In the genomic region with DNA sequence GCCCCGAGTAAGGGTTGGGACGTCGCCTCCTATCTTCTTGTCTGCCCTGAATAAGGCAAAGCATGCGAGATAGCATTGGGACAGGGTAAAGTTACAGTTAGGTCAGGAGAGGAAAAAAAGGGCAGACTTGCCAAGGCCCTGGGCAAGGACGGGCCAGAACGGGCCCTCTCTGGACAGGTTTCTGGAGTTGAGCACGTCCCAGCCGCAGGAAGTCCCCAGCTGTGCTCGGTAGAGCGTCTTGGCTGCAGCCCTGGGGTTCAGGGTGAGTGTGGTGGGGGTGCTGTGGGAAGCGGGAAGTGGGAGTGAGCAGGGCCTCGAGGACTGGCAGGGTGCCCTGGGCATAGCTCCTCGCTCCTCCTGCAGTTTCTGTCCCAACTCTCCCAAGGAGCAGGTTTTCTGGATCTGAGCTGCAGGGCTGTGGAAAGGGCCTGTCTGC, we compare ENCODE assay signal across 1 cellular context.
TF ChIP-seq lines count a peak whose summit lies in the region.

No MANE protein-coding gene starts in this region.

TF ChIP-seq in HepG2, 621 proteins besides CTCF, POLR2A, EP300 and RAD21:
- TF ChIP-seq, protein P1, sequence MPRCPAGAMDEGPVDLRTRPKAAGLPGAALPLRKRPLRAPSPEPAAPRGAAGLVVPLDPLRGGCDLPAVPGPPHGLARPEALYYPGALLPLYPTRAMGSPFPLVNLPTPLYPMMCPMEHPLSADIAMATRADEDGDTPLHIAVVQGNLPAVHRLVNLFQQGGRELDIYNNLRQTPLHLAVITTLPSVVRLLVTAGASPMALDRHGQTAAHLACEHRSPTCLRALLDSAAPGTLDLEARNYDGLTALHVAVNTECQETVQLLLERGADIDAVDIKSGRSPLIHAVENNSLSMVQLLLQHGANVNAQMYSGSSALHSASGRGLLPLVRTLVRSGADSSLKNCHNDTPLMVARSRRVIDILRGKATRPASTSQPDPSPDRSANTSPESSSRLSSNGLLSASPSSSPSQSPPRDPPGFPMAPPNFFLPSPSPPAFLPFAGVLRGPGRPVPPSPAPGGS (CRISPR knock-in tag; IDR thresholded peaks at IDR 0.05): no peak
